Comparison of ENCODE assay signal across 16 cellular contexts in genomic region chr7:105805619-105806018, GRCh38.
A peak's percentile ranks its signal among the peaks of the same experiment; 100 is the strongest.
DNase-seq lines count a peak whose midpoint lies in the region; ATAC-seq and TF ChIP-seq lines count a peak whose summit lies in the region.
"Had no signal": no experiment of that assay in that cellular context is flagged by ENCODE, and none has a peak within 500 bp of the region (broad histone marks: within the 10 kb centered on the region; RNA-seq: fewer than 3 reads in every experiment).

No MANE protein-coding gene starts in this region.

- no peak for ATAC-seq in SK-N-SH treated with all-trans-retinoic acid at 6 μM for 48 hours
- no peak for ATAC-seq in natural killer cell
- ATAC-seq in Right ventricle myocardium superior (ENCODE audit: poor library complexity) = no peak

- H3K36me3 Mint-ChIP-seq in endodermal cell (ENCODE audit: low read depth) = no peaks in the 10 kb centered on the region
- H3K36me3 Mint-ChIP-seq in natural killer cell = no peaks in the 10 kb centered on the region

- H3K4me1 ChIP-seq in SK-N-SH (ENCODE audit: control insufficient read depth in 1 of 2, insufficient read depth in 2 of 2, low read depth in 1 of 2, low read length in 1 of 2) (peaks cover 0 to 34% of the 10 kb centered on the region in 2 experiments; a peak in 3 of 4 replicates), endodermal cell (ENCODE audit: control insufficient read depth, insufficient read depth, low read length) (peaks cover 28% of the 10 kb centered on the region), colonic mucosa (peaks cover 8% of the 10 kb centered on the region)

- WGBS in SK-N-SH (ENCODE audit: low lambda C conversion rate) = 85% methylated on average over 9 of the region's 9 CpGs
- 62 to 67% methylated on average over 9 of the region's 9 CpGs for WGBS in endodermal cell (ENCODE audit: insufficient coverage in 1 of 2, insufficient read length in 1 of 2), 2 experiments

- POLR2A ChIA-PET in SK-N-SH (lab: Yijun Ruan, JAX) = no interaction called here

- H3K27ac Mint-ChIP-seq in endodermal cell = peak overlapping the region; percentile 40
- H3K27ac Mint-ChIP-seq in natural killer cell = peak overlapping the region; percentile 94 to 98

- CTCF ChIA-PET in SK-N-SH (lab: Yijun Ruan, JAX) = interaction anchor here (0.6 to 5.0 kb wide), 7 partner anchors 9 to 237 kb away, joined by 3 to 25 read pairs (median 3); no protein-coding TSS in a partner anchor

- H4K20me1 ChIP-seq in SK-N-SH (ENCODE audit: insufficient read depth) = no peaks in the 10 kb centered on the region

- H3K27me3 ChIP-seq in SK-N-SH (ENCODE audit: insufficient read depth) = no peaks in the 10 kb centered on the region
- no peaks in the 10 kb centered on the region for H3K27me3 ChIP-seq in endodermal cell (ENCODE audit: control insufficient read depth, insufficient read depth, low read length, poor library complexity, severe bottlenecking)
- no peaks in the 10 kb centered on the region for H3K27me3 ChIP-seq in colonic mucosa

- TF ChIP-seq EP300 in SK-N-SH (IDR thresholded peaks at IDR 0.05; ENCODE audit: borderline replicate concordance in 1 of 2, low read depth in 1 of 2, low read length in 1 of 2) = no peak

- H3K79me2 ChIP-seq in SK-N-SH (ENCODE audit: insufficient read depth) = no peaks in the 10 kb centered on the region

- H3K36me3 ChIP-seq in SK-N-SH (replicated peaks in 1 of 2; ENCODE audit: control insufficient read depth in 1 of 2, insufficient read depth in 2 of 2, low read length in 1 of 2) (no peaks in the 10 kb centered on the region), endodermal cell (ENCODE audit: control insufficient read depth, insufficient read depth, low read length) (no peaks in the 10 kb centered on the region), colonic mucosa (no peaks in the 10 kb centered on the region)
- H3K36me3 ChIP-seq: WERI-Rb-1 had no signal

- H3K4me1 Mint-ChIP-seq in endodermal cell = peaks cover 47% of the 10 kb centered on the region
- peaks cover 69 to 79% of the 10 kb centered on the region in 2 donors for H3K4me1 Mint-ChIP-seq in natural killer cell

- H3K9me2 ChIP-seq in SK-N-SH = no peaks in the 10 kb centered on the region

- no peaks in the 10 kb centered on the region for H3K9me3 ChIP-seq in SK-N-SH
- no peaks in the 10 kb centered on the region for H3K9me3 ChIP-seq in endodermal cell (ENCODE audit: control insufficient read depth, low read length)
- H3K9me3 ChIP-seq in colonic mucosa = no peaks in the 10 kb centered on the region

- H3K27me3 Mint-ChIP-seq in endodermal cell (ENCODE audit: insufficient read depth) (no peaks in the 10 kb centered on the region), natural killer cell (ENCODE audit: low read depth in 2 of 2) (no peaks in the 10 kb centered on the region)

- TF ChIP-seq CTCF in SK-N-SH (IDR thresholded peaks at IDR 0.05) = no peak
- TF ChIP-seq CTCF in endodermal cell (conservative IDR thresholded peaks at IDR 0.05) = no peak
- TF ChIP-seq CTCF in natural killer cell (IDR thresholded peaks at IDR 0.05) = no peak
- no peak for TF ChIP-seq CTCF in colonic mucosa (IDR thresholded peaks at IDR 0.05)

- H3F3A ChIP-seq in SK-N-SH (replicated peaks; ENCODE audit: insufficient read depth) = no peaks in the 10 kb centered on the region

- H3K9me3 Mint-ChIP-seq in endodermal cell = no peaks in the 10 kb centered on the region
- no peaks in the 10 kb centered on the region for H3K9me3 Mint-ChIP-seq in natural killer cell

- H3K9ac ChIP-seq in SK-N-SH = no peak overlapping the region
- H3K9ac ChIP-seq in endodermal cell (ENCODE audit: extremely low read depth, low read length, poor library complexity, severe bottlenecking) = no peak overlapping the region
- no peak overlapping the region for H3K9ac ChIP-seq in colonic mucosa (ENCODE audit: low read depth in 2 of 2, low read length in 2 of 2)

- H3K4me3 ChIP-seq in SK-N-SH (ENCODE audit: low read depth in 2 of 2, low read length in 1 of 2) = no peak overlapping the region
- H3K4me3 ChIP-seq in endodermal cell (ENCODE audit: low read length) = no peak overlapping the region
- H3K4me3 ChIP-seq in colonic mucosa = no peak overlapping the region

- H3K27ac ChIP-seq in SK-N-SH (ENCODE audit: low read depth in 2 of 2, low read length in 1 of 2) = no peak overlapping the region
- no peak overlapping the region for H3K27ac ChIP-seq in endodermal cell (ENCODE audit: low read depth, low read length)
- H3K27ac ChIP-seq in colonic mucosa = no peak overlapping the region
- H3K27ac ChIP-seq: 22Rv1, WERI-Rb-1 had no signal

- peak overlapping the region; percentile 41 for H3K4me2 ChIP-seq in SK-N-SH

- intact Hi-C loops in natural killer cell (cut with micrococcal nuclease) (loop anchor here (1.0 to 10.0 kb wide), 5 partner anchors 45 to 863 kb away; partner anchors contain the start of gene ATXN7L1), Right ventricle myocardium superior (cut with DNase I) (no loop called here), colonic mucosa (cut with DNase I) (no loop called here)

- H2AFZ ChIP-seq in SK-N-SH (ENCODE audit: low read depth) = no peak overlapping the region

- no peak for TF ChIP-seq RAD21 in SK-N-SH (IDR thresholded peaks at IDR 0.05; ENCODE audit: low read length)

- DNase-seq in SK-N-SH (no peak), LHCN-M2 (ENCODE audit: low read depth) (peak; percentile 27), endodermal cell (peak; percentile 92), natural killer cell (no peak), Right ventricle myocardium superior (no peak), colonic mucosa (no peak)
- DNase-seq in stimulated activated CD8-positive, alpha-beta memory T cell treated with anti-CD3 and anti-CD28 coated beads, Interleukin-4, amount 100 ng/mL, for 48 hours = no peak
- DNase-seq: activated CD8-positive, alpha-beta memory T cell treated with anti-CD3 and anti-CD28 coated beads, Interleukin-2, amount 50 U/mL, for 4 hours; NCI-H1417; NCI-H345; occipital lobe; stimulated activated CD4-positive, alpha-beta T cell treated with anti-CD3 and anti-CD28 coated beads, Interleukin-4, amount 100 ng/mL, for 4 hours; stimulated activated naive CD4-positive, alpha-beta T cell; WERI-Rb-1 had no signal

- H3K4me3 Mint-ChIP-seq in endodermal cell = no peak overlapping the region
- H3K4me3 Mint-ChIP-seq in natural killer cell = peak overlapping the region; percentile 65

TF ChIP-seq in SK-N-SH, 30 proteins besides CTCF, POLR2A, EP300 and RAD21 (continues in another document):
- TF ChIP-seq NRF1 (IDR thresholded peaks at IDR 0.05; ENCODE audit: low read depth, low read length) (no peak), CHD2 (IDR thresholded peaks at IDR 0.05; ENCODE audit: low read length, partially characterized antibody) (no peak), IRF3 (IDR thresholded peaks at IDR 0.05; ENCODE audit: low read depth, low read length) (no peak), PBX3 (IDR thresholded peaks at IDR 0.05) (no peak), NFIC (IDR thresholded peaks at IDR 0.05; ENCODE audit: borderline replicate concordance) (no peak), TAF1 (IDR thresholded peaks at IDR 0.05; ENCODE audit: borderline replicate concordance, low read depth, low read length) (no peak), FOSL2 (IDR thresholded peaks at IDR 0.05; ENCODE audit: borderline replicate concordance, low read depth) (no peak)

TF ChIP-seq in SK-N-SH treated with all-trans-retinoic acid at 6 μM for 48 hours, 23 proteins besides CTCF, POLR2A, EP300 and RAD21 (continues in another document):
- TF ChIP-seq SNAI2 (CRISPR knock-in tag; IDR thresholded peaks at IDR 0.05) (no peak), CSRNP3 (CRISPR knock-in tag; IDR thresholded peaks at IDR 0.05) (no peak), ARNTL (CRISPR knock-in tag; IDR thresholded peaks at IDR 0.05; ENCODE audit: borderline replicate concordance, low read depth) (no peak), GLIS3 (CRISPR knock-in tag; IDR thresholded peaks at IDR 0.05) (no peak), TOX (CRISPR knock-in tag; IDR thresholded peaks at IDR 0.05; ENCODE audit: borderline replicate concordance) (no peak), OSR1 (CRISPR knock-in tag; IDR thresholded peaks at IDR 0.05) (no peak), ESRRG (CRISPR knock-in tag; IDR thresholded peaks at IDR 0.05) (no peak), POU6F1 (CRISPR knock-in tag; IDR thresholded peaks at IDR 0.05; ENCODE audit: borderline replicate concordance, low read depth) (no peak), RARB (CRISPR knock-in tag; IDR thresholded peaks at IDR 0.05) (no peak), PPARA (CRISPR knock-in tag; IDR thresholded peaks at IDR 0.05; ENCODE audit: borderline replicate concordance) (no peak), TCF4 (CRISPR knock-in tag; IDR thresholded peaks at IDR 0.05; ENCODE audit: borderline replicate concordance) (no peak), CSDC2 (CRISPR knock-in tag; IDR thresholded peaks at IDR 0.05) (no peak), ZC3H10 (CRISPR knock-in tag; IDR thresholded peaks at IDR 0.05) (no peak), ZFP30 (CRISPR knock-in tag; IDR thresholded peaks at IDR 0.05) (no peak)

Comparison
In these comparisons a context has a peak if more than half of its experiments do, and no peak if none do; other contexts are left out.
1. DNase-seq: peak in LHCN-M2 (single experiment) and endodermal cell (single experiment); none in SK-N-SH (single experiment), natural killer cell (single experiment), Right ventricle myocardium superior (single experiment), colonic mucosa (single experiment) and stimulated activated CD8-positive, alpha-beta memory T cell treated with anti-CD3 and anti-CD28 coated beads, Interleukin-4, amount 100 ng/mL, for 48 hours (single experiment).